Comparison of ENCODE assay signal across 8 cellular contexts in the genomic region with DNA sequence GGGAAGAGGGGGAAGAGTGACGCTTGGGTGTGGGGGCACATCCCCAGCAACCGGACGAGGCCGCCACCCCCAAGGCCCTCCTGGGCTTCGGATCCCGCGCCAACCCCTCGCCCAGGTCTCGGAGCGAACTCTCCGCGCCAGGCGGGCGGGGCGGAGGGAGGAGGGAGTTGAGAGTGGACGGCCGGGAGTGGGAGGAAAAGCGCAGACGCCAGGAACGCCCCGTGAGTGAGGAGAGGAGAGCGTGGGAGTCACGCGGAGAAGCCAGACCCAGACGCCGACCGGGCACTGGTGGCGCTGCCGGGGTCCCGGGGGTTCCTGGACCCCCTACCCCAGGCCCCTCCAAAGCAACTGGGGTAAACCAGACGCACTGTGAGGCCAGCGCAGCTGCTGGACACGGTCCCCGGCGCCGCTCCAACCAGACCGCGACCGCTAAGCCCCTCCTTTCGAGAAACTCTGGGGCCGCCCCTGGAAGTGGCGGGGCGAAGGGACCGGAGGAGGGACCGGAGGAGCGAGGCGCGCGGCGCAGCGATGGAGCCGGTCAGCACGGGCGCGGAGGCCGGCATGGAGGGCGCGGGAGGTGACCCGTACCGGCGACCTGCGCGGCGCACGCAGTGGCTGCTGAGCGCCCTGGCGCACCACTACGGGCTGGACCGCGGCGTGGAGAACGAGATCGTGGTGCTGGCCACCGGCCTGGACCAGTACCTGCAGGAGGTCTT. TPM values are rescaled to one million over a fixed set of nuclear protein-coding genes. Genes with fewer than 3 reads are reported as not detected.
DNase-seq lines count a peak whose midpoint lies in the region; ATAC-seq and TF ChIP-seq lines count a peak whose summit lies in the region.

TSS of gene EFCC1 (plus strand) at position 204 of the 716 bp plus-strand sequence. CDS start at position 529, 325 bp downstream.

- H3K9me3 ChIP-seq in transverse colon: no peaks in the 10 kb centered on the region

- no peak within 1 kb of the TSS for H3K4me3 Mint-ChIP-seq in MCF 10A (ENCODE audit: unreplicated experiment)
- H3K4me3 Mint-ChIP-seq in memory B cell: peak within 1 kb of the TSS; percentile 54

- TF ChIP-seq POLR2A in transverse colon (IDR thresholded peaks at IDR 0.05): peak; percentile 35

- H3K9me3 Mint-ChIP-seq in MCF 10A (ENCODE audit: unreplicated experiment) (no peaks in the 10 kb centered on the region), memory B cell (no peaks in the 10 kb centered on the region)

- H3K36me3 Mint-ChIP-seq in MCF 10A (ENCODE audit: insufficient read depth, unreplicated experiment): no peaks in the 10 kb centered on the region
- no peaks in the 10 kb centered on the region for H3K36me3 Mint-ChIP-seq in memory B cell

- 2% methylated on average over 29 of the region's 74 CpGs; no CpG with 5 or more reads in 1 of the 2 donors for WGBS in transverse colon (ENCODE audit: low coverage in 1 of 2), 2 donors

- H3K4me1 Mint-ChIP-seq in MCF 10A (ENCODE audit: insufficient read depth, unreplicated experiment) (no peaks in the 10 kb centered on the region), memory B cell (peaks cover 23% of the 10 kb centered on the region)

- intact Hi-C loops in MCF 10A (cut with micrococcal nuclease): no loop called here
- intact Hi-C loops in transverse colon (cut with DNase I; ENCODE audit: low total_unique reads): no loop called here

- TF ChIP-seq CTCF in MCF 10A (IDR thresholded peaks at IDR 0.05; ENCODE audit: unreplicated experiment) (no peak), transverse colon (IDR thresholded peaks at IDR 0.05) (no peak)

- DNase-seq in T47D (ENCODE audit: low read depth in 1 of 2, low spot score in 1 of 2): peak; percentile 59 to 65
- no peak for DNase-seq in MCF 10A (ENCODE audit: unreplicated experiment)
- peak; percentile 38 for DNase-seq in cerebellum (ENCODE audit: low spot score)
- no peak for DNase-seq in memory B cell (ENCODE audit: low spot score in 2 of 2)
- peak; percentile 46 for DNase-seq in transverse colon
- DNase-seq in AG08396 (ENCODE audit: low spot score): no peak
- no peak for DNase-seq in glomerular visceral epithelial cell (ENCODE audit: extremely low spot score)

- peaks cover 13 to 51% (median 41%) of the 10 kb centered on the region in 4 donors for H3K4me1 ChIP-seq in transverse colon

- no peak for ATAC-seq in memory B cell (ENCODE audit: low read depth)
- ATAC-seq in HG02642 (IDR thresholded peaks at IDR 0.05; ENCODE audit: poor library complexity, unreplicated experiment): no peak

- H3K36me3 ChIP-seq in transverse colon: no peaks in the 10 kb centered on the region

- H3K27me3 ChIP-seq in transverse colon: peaks cover 49% of the 10 kb centered on the region

- CTCF ChIA-PET in MCF 10A (lab: Yijun Ruan, JAX): no interaction called here

- peak within 1 kb of the TSS; percentile 67 to 76 (median 74) for H3K27ac ChIP-seq in transverse colon

- peak within 1 kb of the TSS; percentile 22 to 56 (median 32) for H3K4me3 ChIP-seq in transverse colon

- no TSS peak for BruUV-seq in MCF 10A (replicated peaks; lab: Mats Ljungman, UMichigan)

- in situ Hi-C loops in T47D (cut with HindIII; ENCODE audit: low pct_unique_long_range_greater_than_20kb, low sequenced_read_pairs): no loop called here
- in situ Hi-C loops in transverse colon (cut with MboI; ENCODE audit: low pct_ligation_motif_present in 1 of 4, low pct_unique_long_range_greater_than_20kb in 1 of 4, low sequenced_read_pairs in 3 of 4): no loop called here

- no peak for TF ChIP-seq EP300 in transverse colon (IDR thresholded peaks at IDR 0.05; ENCODE audit: low read depth)

- peaks cover 56% of the 10 kb centered on the region for H3K27me3 Mint-ChIP-seq in MCF 10A (ENCODE audit: insufficient read depth, unreplicated experiment)
- H3K27me3 Mint-ChIP-seq in memory B cell: peaks cover 38% of the 10 kb centered on the region

- H3K27ac Mint-ChIP-seq in MCF 10A (ENCODE audit: low read depth, unreplicated experiment) (no peak within 1 kb of the TSS), memory B cell (no peak within 1 kb of the TSS)

- POLR2A ChIA-PET in MCF 10A (lab: Yijun Ruan, JAX): no interaction called here

RNA-seq across cellular contexts. Expression of gene EFCC1, which starts in this region (rescaled TPM):
- not detected in 2 replicates for total RNA-seq in MCF 10A (2022)
- 1.6 TPM for total RNA-seq in cerebellum
- total RNA-seq in transverse colon: 1 to 10 TPM in 3 of 4 donors, under 1 TPM in 1; 0.75 to 2.2 (median 1.7) TPM

Comparison
In these comparisons a context has a peak if more than half of its experiments do, and no peak if none do; other contexts are left out.
1. DNase-seq: peak in T47D (2 of 2), cerebellum (single experiment) and transverse colon (single experiment); none in MCF 10A (single experiment), memory B cell (0 of 2), AG08396 (single experiment) and glomerular visceral epithelial cell (single experiment).